Comparison of ENCODE assay signal across 8 cellular contexts in genomic region chr3:149657796-149658443, GRCh38. TPM values are rescaled to one million over a fixed set of nuclear protein-coding genes. Genes with fewer than 3 reads are reported as not detected.
DNase-seq lines count a peak whose midpoint lies in the region; TF ChIP-seq lines count a peak whose summit lies in the region.

Gene WWTR1 (minus strand): TSS chr3:149658025. CDS start chr3:149657306, 719 bp downstream.

- no peaks in the 10 kb centered on the region for H3K9me3 ChIP-seq in esophagus (ENCODE audit: control insufficient read depth in 2 of 2, insufficient read depth in 1 of 2, low read depth in 1 of 2, low read length in 1 of 2)

- H3K27me3 ChIP-seq in esophagus (ENCODE audit: control insufficient read depth in 1 of 2, insufficient read depth in 2 of 2, low read length in 2 of 2) = no peaks in the 10 kb centered on the region

- H3K36me3 Mint-ChIP-seq in HFFc6 (ENCODE audit: low read depth) = peaks cover 29% of the 10 kb centered on the region
- peaks cover 9% of the 10 kb centered on the region for H3K36me3 Mint-ChIP-seq in mesothelial cell of epicardium

- H3K27ac Mint-ChIP-seq in HFFc6 = peak within 1 kb of the TSS; percentile 90
- H3K27ac Mint-ChIP-seq in mesothelial cell of epicardium = peak within 1 kb of the TSS; percentile 100

- H3K9me3 Mint-ChIP-seq in HFFc6 (no peaks in the 10 kb centered on the region), mesothelial cell of epicardium (no peaks in the 10 kb centered on the region)

- DNase-seq in activated CD4-positive, alpha-beta T cell treated with anti-CD3 and anti-CD28 coated beads for 24 hours (ENCODE audit: low read depth in 2 of 2) = peak; percentile 1 to 20
- DNase-seq in activated CD4-positive, alpha-beta T cell treated with anti-CD3 and anti-CD28 coated beads, Interleukin-2, amount 50 U/mL, for 1 hour = no peak
- peak; percentile 95 for DNase-seq in HFFc6
- peak; percentile 62 for DNase-seq in NCI-H2029 (lab: John Stamatoyannopoulos, UW)
- peak; percentile 66 for DNase-seq in activated CD8-positive, alpha-beta memory T cell treated with anti-CD3 and anti-CD28 coated beads for 24 hours
- DNase-seq in mesothelial cell of epicardium (ENCODE audit: low spot score in 2 of 2, unreplicated experiment in 2 of 2) = peak; percentile 73 to 82
- peak; percentile 13 to 86 (median 69) for DNase-seq in substantia nigra (lab: John Stamatoyannopoulos, UW)

- TF ChIP-seq CTCF in HFFc6 (IDR thresholded peaks at IDR 0.05) (no peak), mesothelial cell of epicardium (IDR thresholded peaks at IDR 0.05; ENCODE audit: unreplicated experiment) (no peak)

- no peaks in the 10 kb centered on the region; the same call in 1 of the 2 replicates for H3K27me3 Mint-ChIP-seq in HFFc6 (ENCODE audit: insufficient read depth)
- H3K27me3 Mint-ChIP-seq in mesothelial cell of epicardium (ENCODE audit: low read depth) = no peaks in the 10 kb centered on the region

- H3K4me3 ChIP-seq in esophagus (ENCODE audit: low read depth in 1 of 2, low read length in 2 of 2) = peak within 1 kb of the TSS; percentile 84 to 90

- H3K4me1 Mint-ChIP-seq in HFFc6 (ENCODE audit: low read depth) = peaks cover 65% of the 10 kb centered on the region
- H3K4me1 Mint-ChIP-seq in mesothelial cell of epicardium = peaks cover 61% of the 10 kb centered on the region

- no peaks in the 10 kb centered on the region for H3K4me1 ChIP-seq in esophagus (ENCODE audit: control insufficient read depth in 2 of 2, insufficient read depth in 2 of 2, low read length in 1 of 2)

- H3K27ac ChIP-seq in esophagus (ENCODE audit: low read depth in 2 of 2, low read length in 1 of 2) (peak within 1 kb of the TSS; percentile 81 to 99), substantia nigra (ENCODE audit: low read depth, low read length, poor library complexity, severe bottlenecking) (peak within 1 kb of the TSS; percentile 95)

- H3K4me3 Mint-ChIP-seq in HFFc6 = peak within 1 kb of the TSS; percentile 96
- peak within 1 kb of the TSS; percentile 92 for H3K4me3 Mint-ChIP-seq in mesothelial cell of epicardium

- H3K36me3 ChIP-seq in esophagus (ENCODE audit: control insufficient read depth in 2 of 2, insufficient read depth in 2 of 2, low read length in 1 of 2) = no peaks in the 10 kb centered on the region

- WGBS in esophagus, 2 donors = 1% methylated on average over 44 to 46 of the region's 46 CpGs

RNA-seq across cellular contexts. Expression of gene WWTR1, which starts in this region (rescaled TPM):
- total RNA-seq in HFFc6 (2021; fragmentation: NEBNext Ultra II Directional; extraction: Animal tissue kit (Norgen Biotek cat#: 25700)) = 10 to 100 TPM; 41.5 to 49.7 (median 45.5) TPM
- polyA plus RNA-seq in esophagus = 10 to 100 TPM; 29.2 to 31.2 TPM
- 93.2 to 98.0 TPM (median 97.4 TPM) in 3 replicates for total RNA-seq in mesothelial cell of epicardium
